Comparison of ENCODE assay signal across 8 cellular contexts in the genomic region with DNA sequence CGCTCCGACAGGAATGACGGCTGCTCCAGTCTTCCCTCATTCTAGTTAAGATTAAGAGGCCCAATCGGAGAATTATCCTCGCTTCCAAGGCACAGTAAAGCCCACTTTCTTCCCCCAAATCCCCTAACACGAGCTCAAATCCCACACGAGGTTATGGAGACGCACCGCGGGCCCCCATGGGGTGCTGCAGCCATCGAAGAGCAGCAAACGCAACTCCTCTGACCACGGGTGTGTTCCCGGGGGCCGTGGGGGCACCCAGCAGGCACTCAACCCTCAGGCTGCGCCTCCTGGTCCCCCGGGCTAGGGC. TPM values are rescaled to one million over a fixed set of nuclear protein-coding genes. Genes with fewer than 3 reads are reported as not detected.
DNase-seq lines count a peak whose midpoint lies in the region; FAIRE-seq and TF ChIP-seq lines count a peak whose summit lies in the region.

No MANE protein-coding gene starts in this region.

- peaks cover 26% of the 10 kb centered on the region for H3K4me1 Mint-ChIP-seq in activated naive CD4-positive, alpha-beta T cell treated with anti-CD3 and anti-CD28 coated beads, Interleukin-2, amount 50 U/mL, for 24 hours

- peaks cover 0 to 25% (median 19%) of the 10 kb centered on the region in 4 experiments; a peak in 6 of 7 replicates for H3K4me1 ChIP-seq in H1 (replicated peaks in 1 of 4; ENCODE audit: control insufficient read depth in 3 of 4, insufficient read depth in 4 of 4, low read length in 3 of 4)
- H3K4me1 ChIP-seq in neuron (ENCODE audit: insufficient read depth, low read length) = peaks cover 21% of the 10 kb centered on the region

- TF ChIP-seq CTCF in NB4 (IDR thresholded peaks at IDR 0.05; ENCODE audit: low read depth, low read length) (no peak), H1 (IDR thresholded peaks at IDR 0.05; ENCODE audit: control extremely low read depth in 1 of 3, insufficient read depth in 1 of 3, low read depth in 1 of 3, low read length in 3 of 3) (no peak)

- H3K27me3 Mint-ChIP-seq in activated naive CD4-positive, alpha-beta T cell treated with anti-CD3 and anti-CD28 coated beads, Interleukin-2, amount 50 U/mL, for 24 hours = no peaks in the 10 kb centered on the region

- H4K20me1 ChIP-seq in H1 (replicated peaks in 1 of 2; ENCODE audit: control insufficient read depth in 1 of 2, insufficient read depth in 2 of 2, low read length in 2 of 2) = peaks cover 14 to 16% of the 10 kb centered on the region in 2 experiments

- H2BK15ac ChIP-seq in H1 (ENCODE audit: low read length) = no peak overlapping the region

- H2AFZ ChIP-seq in H1 (ENCODE audit: low read length) (no peak overlapping the region), neuron (ENCODE audit: low read depth, low read length) (peak overlapping the region; percentile 69)

- H3K9ac ChIP-seq in H1 (replicated peaks in 1 of 4; ENCODE audit: extremely low read depth in 1 of 4, low read depth in 3 of 4, low read length in 3 of 4) = peak overlapping the region; percentile 69 to 91 (median 76)

- H3K9me3 ChIP-seq in H1 (ENCODE audit: insufficient read depth in 2 of 2, low read depth in 1 of 2, low read length in 1 of 2) (no peaks in the 10 kb centered on the region), neuron (ENCODE audit: low read length) (no peaks in the 10 kb centered on the region)

- no peak overlapping the region for H2BK120ac ChIP-seq in H1 (replicated peaks; ENCODE audit: low read depth, low read length)

- H2AK5ac ChIP-seq in H1 (ENCODE audit: low read depth, low read length) = no peak overlapping the region

- CTCF ChIA-PET in H1 (lab: Charles Lee; ENCODE audit: partially characterized antibody) = interaction anchor here (1.2 to 1.6 kb wide), 3 partner anchors 8 to 117 kb away, joined by 3 read pairs; no protein-coding TSS in a partner anchor

- H3K27me3 ChIP-seq in H1 (replicated peaks in 1 of 4; ENCODE audit: control insufficient read depth in 3 of 4, extremely low read depth in 1 of 4, insufficient read depth in 3 of 4, low read length in 3 of 4) (peaks cover 0 to 8% (median 6%) of the 10 kb centered on the region in 4 experiments; a peak in 5 of 7 replicates), neuron (ENCODE audit: insufficient read depth, low read length) (peaks cover 10% of the 10 kb centered on the region)

- H3K36me3 Mint-ChIP-seq in activated naive CD4-positive, alpha-beta T cell treated with anti-CD3 and anti-CD28 coated beads, Interleukin-2, amount 50 U/mL, for 24 hours = peaks cover 5% of the 10 kb centered on the region

- 5% methylated on average over 15 of the region's 17 CpGs; no CpG with 5 or more reads in 1 of the 2 experiments for WGBS in H1 (ENCODE audit: extremely low coverage in 1 of 2, insufficient coverage in 1 of 2, insufficient read length in 1 of 2, insufficient replicate concordance in 2 of 2, low coverage in 1 of 2, low lambda C conversion rate in 2 of 2, missing lambda C conversion rate in 1 of 2), 2 experiments

- peak overlapping the region; percentile 94; the same call in 1 of the 2 replicates for H4K8ac ChIP-seq in H1 (ENCODE audit: extremely low read depth, insufficient read depth, low read length)

- H3K23ac ChIP-seq in H1 (ENCODE audit: insufficient read length) = no peak overlapping the region

- peak overlapping the region; percentile 94 for H3K4me3 Mint-ChIP-seq in activated naive CD4-positive, alpha-beta T cell treated with anti-CD3 and anti-CD28 coated beads, Interleukin-2, amount 50 U/mL, for 24 hours

- POLR2A ChIA-PET in H1 (lab: Charles Lee; ENCODE audit: partially characterized antibody) = interaction anchor here (0.7 to 1.3 kb wide), 4 partner anchors 8 to 735 kb away, joined by 3 to 4 read pairs (median 3); a partner anchor contains a TSS

- peak overlapping the region; percentile 98 to 100 for H3K4me2 ChIP-seq in H1 (ENCODE audit: insufficient read depth in 1 of 2, low read depth in 2 of 2, low read length in 2 of 2)

- peaks cover 10% of the 10 kb centered on the region for H3K79me1 ChIP-seq in H1 (ENCODE audit: low read depth, low read length)

- peak overlapping the region; percentile 88 for H3K27ac Mint-ChIP-seq in activated naive CD4-positive, alpha-beta T cell treated with anti-CD3 and anti-CD28 coated beads, Interleukin-2, amount 50 U/mL, for 24 hours

- no peaks in the 10 kb centered on the region for H3K9me3 Mint-ChIP-seq in activated naive CD4-positive, alpha-beta T cell treated with anti-CD3 and anti-CD28 coated beads, Interleukin-2, amount 50 U/mL, for 24 hours

- peak overlapping the region; percentile 47 for H4K91ac ChIP-seq in H1 (replicated peaks; ENCODE audit: insufficient read length, low read length)

- FAIRE-seq in H1 (lab: Jason Lieb, UNC) = no peak

- TF ChIP-seq RAD21 in H1 (IDR thresholded peaks at IDR 0.05 in 1 of 2, conservative IDR thresholded peaks at IDR 0.05 in 1 of 2; ENCODE audit: low read depth in 2 of 2, low read length in 2 of 2) = no peak

- peak overlapping the region; percentile 76 for H3K4me3 ChIP-seq in NB4 (ENCODE audit: low read depth, low read length)
- H3K4me3 ChIP-seq in H1 (ENCODE audit: extremely low read depth in 1 of 4, insufficient read depth in 2 of 4, low read depth in 3 of 4, low read length in 4 of 4) = peak overlapping the region; percentile 62 to 100 (median 92)
- peak overlapping the region; percentile 97 for H3K4me3 ChIP-seq in neuron (ENCODE audit: low read length)

- no peak for TF ChIP-seq POLR2A in NB4 (IDR thresholded peaks at IDR 0.05; ENCODE audit: extremely low read depth, insufficient read length)
- no peak for TF ChIP-seq POLR2A in H1 (IDR thresholded peaks at IDR 0.05; ENCODE audit: control extremely low read depth in 1 of 2, low read depth in 2 of 2, low read length in 2 of 2)

- H3K23me2 ChIP-seq in H1 (ENCODE audit: low read depth, low read length) = peaks cover 14% of the 10 kb centered on the region; the same call in 1 of the 2 replicates

- peak overlapping the region; percentile 35; the same call in 1 of the 2 replicates for H2BK5ac ChIP-seq in H1 (ENCODE audit: low read depth, low read length)

- H4K5ac ChIP-seq in H1 (ENCODE audit: insufficient read length, low read depth, low read length) = no peak overlapping the region

- H2BK20ac ChIP-seq in H1 (ENCODE audit: low read length) = no peak overlapping the region

- H3K14ac ChIP-seq in H1 (ENCODE audit: insufficient read length) = no peak overlapping the region

- no peak overlapping the region for H3K18ac ChIP-seq in H1 (ENCODE audit: extremely low read depth, low read length)

- no peak for TF ChIP-seq EP300 in H1 (IDR thresholded peaks at IDR 0.05; ENCODE audit: borderline replicate concordance in 1 of 2, low read depth in 2 of 2, low read length in 2 of 2)

- H3K56ac ChIP-seq in H1 (replicated peaks; ENCODE audit: insufficient read length, low read depth, low read length) = peak overlapping the region; percentile 52

- no peak overlapping the region for H2BK12ac ChIP-seq in H1 (ENCODE audit: low read depth, low read length)

- peaks cover 9 to 28% (median 26%) of the 10 kb centered on the region in 4 experiments; a peak in 7 of 8 replicates for H3K36me3 ChIP-seq in H1 (ENCODE audit: control insufficient read depth in 2 of 4, insufficient read depth in 4 of 4, low read length in 3 of 4)
- peaks cover 31% of the 10 kb centered on the region for H3K36me3 ChIP-seq in neuron (ENCODE audit: insufficient read depth, low read length)

- H3K27ac ChIP-seq in H1 (ENCODE audit: low read depth, low read length) = no peak overlapping the region

- H3K79me2 ChIP-seq in H1 (ENCODE audit: control insufficient read depth in 1 of 2, insufficient read depth in 2 of 2, low read length in 2 of 2) = peaks cover 13 to 23% of the 10 kb centered on the region in 2 experiments

- DNase-seq in activated naive CD4-positive, alpha-beta T cell treated with Interleukin-2 at 50 U/mL for 16 hours = no peak
- no peak for DNase-seq in NB4 (ENCODE audit: low read depth)
- DNase-seq in H1 (ENCODE audit: low read depth in 1 of 2, low spot score in 2 of 2) = no peak
- DNase-seq in NCI-H2029 treated with DMSO at 0.1 percent for 48 hours (lab: John Stamatoyannopoulos, UW) = no peak
- no peak for DNase-seq in KBM-7
- no peak for DNase-seq in NCI-H1436 (lab: John Stamatoyannopoulos, UW)

- in situ Hi-C loops in KBM-7 (cut with MboI; ENCODE audit: low pct_unique_long_range_greater_than_20kb, low sequenced_read_pairs) = no loop called here

- H3K4ac ChIP-seq in H1 (replicated peaks; ENCODE audit: insufficient read length, low read depth, low read length) = no peak overlapping the region

TF ChIP-seq in H1, 55 proteins besides CTCF, POLR2A, EP300 and RAD21 (continues in another document):
- no peak for TF ChIP-seq PHF8 (conservative IDR thresholded peaks at IDR 0.05; ENCODE audit: low read depth, low read length)
- TF ChIP-seq SP4 (IDR thresholded peaks at IDR 0.05; ENCODE audit: low read length) = no peak

RNA-seq across cellular contexts. Expression of a gene that starts 0.4 kb away (rescaled TPM):
- total RNA-seq in H1 (2021; fragmentation: NEBNext Ultra II Directional; extraction: Animal tissue kit (Norgen Biotek cat#: 25700)) = 143 and 154 TPM in 2 replicates
- 234 and 306 TPM in 2 replicates for polyA plus RNA-seq in H1 (2011; rRNA removed)
- polyA plus RNA-seq in H1 (2011; cell fraction: cytosol; rRNA removed) = 237 TPM
- polyA plus RNA-seq in H1 (2011; cell fraction: nucleus; rRNA removed) = 222 TPM
- polyA plus RNA-seq in H1 (2012, experiment 1 of 2) = 208 to 299 TPM (median 271 TPM) in 4 replicates
- polyA plus RNA-seq in H1 (2012, experiment 2 of 2) = 793 TPM
- polyA plus RNA-seq in H1 (2013, experiment 1 of 2) = 262 TPM
- 274 TPM for polyA plus RNA-seq in H1 (2013, experiment 2 of 2)
- polyA minus RNA-seq in H1 (2011; rRNA and poly(A)+ RNA removed) = 13.5 and 13.9 TPM in 2 replicates
- 35.4 TPM for polyA minus RNA-seq in H1 (2011; cell fraction: cytosol; rRNA and poly(A)+ RNA removed)
- polyA minus RNA-seq in H1 (2011; cell fraction: nucleus; rRNA and poly(A)+ RNA removed) = 19.7 TPM

RNA-seq across cellular contexts. Expression of a gene that starts 4.8 kb away (rescaled TPM):
- total RNA-seq in H1 (2021; fragmentation: NEBNext Ultra II Directional; extraction: Animal tissue kit (Norgen Biotek cat#: 25700)) = 0.63 TPM in 1 of 2 replicates, not detected in the other
- 0.17 and 0.19 TPM in 2 replicates for polyA plus RNA-seq in H1 (2011; rRNA removed)
- polyA plus RNA-seq in H1 (2011; cell fraction: cytosol; rRNA removed) = not detected
- polyA plus RNA-seq in H1 (2011; cell fraction: nucleus; rRNA removed) = not detected
- polyA plus RNA-seq in H1 (2012, experiment 1 of 2) = not detected in 4 replicates
- polyA plus RNA-seq in H1 (2012, experiment 2 of 2) = 0.92 TPM
- polyA plus RNA-seq in H1 (2013, experiment 1 of 2) = 0.28 TPM
- polyA plus RNA-seq in H1 (2013, experiment 2 of 2) = 0.35 TPM
- polyA minus RNA-seq in H1 (2011; rRNA and poly(A)+ RNA removed) = not detected in 2 replicates
- not detected for polyA minus RNA-seq in H1 (2011; cell fraction: cytosol; rRNA and poly(A)+ RNA removed)
- not detected for polyA minus RNA-seq in H1 (2011; cell fraction: nucleus; rRNA and poly(A)+ RNA removed)
